In genomic region chr12:4274396-4274959, GRCh38 we compare ENCODE assay signal across 1 cellular context.
TF ChIP-seq lines count a peak whose summit lies in the region.

No MANE protein-coding gene starts in this region.

TF ChIP-seq in HEK293, 187 proteins besides CTCF, POLR2A, EP300 and RAD21 (continued from another document):
- TF ChIP-seq PATZ1 (tag by site-specific recombination; IDR thresholded peaks at IDR 0.05): peak; percentile 55
- TF ChIP-seq ZBTB17 (tag by site-specific recombination; IDR thresholded peaks at IDR 0.05): no peak
- TF ChIP-seq ZNF518A (tag by site-specific recombination; conservative IDR thresholded peaks at IDR 0.05; ENCODE audit: low read depth): no peak
- TF ChIP-seq ZNF335 (tag by site-specific recombination; conservative IDR thresholded peaks at IDR 0.05): peak; percentile 81
